23 cellular contexts compared by ENCODE assay signal in the genomic region with DNA sequence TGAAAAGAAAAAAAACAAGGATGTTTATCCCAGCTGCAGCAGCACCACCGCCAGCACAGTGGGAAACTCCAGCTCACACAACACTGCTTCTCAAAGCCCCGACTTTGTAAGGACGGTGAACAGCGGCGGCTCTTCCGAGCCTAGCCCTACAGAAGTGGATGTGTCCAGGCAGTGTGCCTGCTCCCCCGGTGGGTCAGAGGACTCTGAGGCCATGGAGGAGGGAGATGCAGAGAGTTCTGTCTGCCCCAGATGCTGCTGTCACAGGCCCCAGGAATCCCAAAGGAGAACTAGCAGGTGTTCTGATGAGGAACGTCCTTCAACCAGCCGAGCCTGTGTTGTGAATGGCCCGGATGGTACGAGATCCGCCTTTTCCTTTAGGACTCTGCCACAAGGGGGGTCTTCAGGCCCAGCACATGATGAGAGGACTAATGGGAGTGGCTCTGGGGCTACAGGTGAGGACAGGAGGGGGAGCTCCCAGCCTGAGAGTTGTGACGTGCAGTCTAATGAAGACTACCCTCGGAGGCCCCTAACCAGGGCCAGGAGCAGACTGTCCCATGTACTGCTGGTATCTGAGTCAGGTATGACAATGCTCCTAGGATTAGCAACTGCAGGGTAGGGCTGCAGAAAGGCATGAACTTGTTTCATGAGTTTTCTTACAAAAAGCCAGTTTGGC. TPM values are rescaled to one million over a fixed set of nuclear protein-coding genes. Genes with fewer than 3 reads are reported as not detected.
DNase-seq lines count a peak whose midpoint lies in the region; ATAC-seq and TF ChIP-seq lines count a peak whose summit lies in the region.
"Had no signal": no experiment of that assay in that cellular context is flagged by ENCODE, and none has a peak within 500 bp of the region (broad histone marks: within the 10 kb centered on the region; RNA-seq: fewer than 3 reads in every experiment).

No MANE protein-coding gene starts in this region.

- DNase-seq in Right ventricle myocardium superior (no peak), right atrium auricular region (ENCODE audit: low spot score) (no peak), left lobe of liver (ENCODE audit: low spot score) (no peak), upper lobe of right lung (no peak), NCI-H446 treated with DMSO at 0.1 percent for 48 hours (lab: John Stamatoyannopoulos, UW) (no peak)
- DNase-seq in activated naive CD8-positive, alpha-beta T cell treated with anti-CD3 and anti-CD28 coated beads, Interleukin-2, amount 50 U/mL, for 24 hours, result no peak
- DNase-seq: activated B cell treated with CpG ODN at 0.5 μM for 24 hours; activated CD8-positive, alpha-beta memory T cell treated with anti-CD3 and anti-CD28 coated beads, Interleukin-2, amount 50 U/mL, for 48 hours; activated gamma-delta T cell; kidney glomerular epithelial cell; NCI-H1048; NCI-H1694; NCI-H510A treated with DMSO at 0.1 percent for 48 hours; PC-9; sigmoid colon; stomach had no signal

- H3K27ac Mint-ChIP-seq in activated naive CD8-positive, alpha-beta T cell treated with anti-CD3 and anti-CD28 coated beads, Interleukin-2, amount 50 U/mL, for 24 hours, result no peak overlapping the region
- H3K27ac Mint-ChIP-seq: activated B cell treated with CpG ODN at 0.5 μM for 24 hours, B cell, progenitor cell of endocrine pancreas had no signal

- H3K36me3 ChIP-seq in right atrium auricular region (peaks cover 56% of the 10 kb centered on the region), upper lobe of right lung (peaks cover 72% of the 10 kb centered on the region)

- no peaks in the 10 kb centered on the region for H3K9me3 ChIP-seq in right atrium auricular region
- no peaks in the 10 kb centered on the region for H3K9me3 ChIP-seq in upper lobe of right lung
- H3K9me3 ChIP-seq: sigmoid colon, stomach, tibial nerve had no signal

- peaks cover 61% of the 10 kb centered on the region for H3K36me3 Mint-ChIP-seq in activated naive CD8-positive, alpha-beta T cell treated with anti-CD3 and anti-CD28 coated beads, Interleukin-2, amount 50 U/mL, for 24 hours (ENCODE audit: low read depth)

- intact Hi-C loops in Right ventricle myocardium superior (cut with DNase I), result no loop called here
- intact Hi-C loops in upper lobe of right lung (cut with DNase I), result no loop called here

- H3K4me1 Mint-ChIP-seq in activated naive CD8-positive, alpha-beta T cell treated with anti-CD3 and anti-CD28 coated beads, Interleukin-2, amount 50 U/mL, for 24 hours, result peaks cover 14% of the 10 kb centered on the region
- H3K4me1 Mint-ChIP-seq: activated B cell treated with CpG ODN at 0.5 μM for 24 hours, B cell, brain had no signal

- H3K9me3 Mint-ChIP-seq in activated naive CD8-positive, alpha-beta T cell treated with anti-CD3 and anti-CD28 coated beads, Interleukin-2, amount 50 U/mL, for 24 hours, result no peaks in the 10 kb centered on the region
- H3K9me3 Mint-ChIP-seq: activated B cell treated with CpG ODN at 0.5 μM for 24 hours, brain had no signal

- no peak overlapping the region for H3K4me3 Mint-ChIP-seq in activated naive CD8-positive, alpha-beta T cell treated with anti-CD3 and anti-CD28 coated beads, Interleukin-2, amount 50 U/mL, for 24 hours
- H3K4me3 Mint-ChIP-seq: activated B cell treated with CpG ODN at 0.5 μM for 24 hours, B cell, brain had no signal

- peak; percentile 53 for ATAC-seq in Right ventricle myocardium superior (ENCODE audit: poor library complexity)
- peak; percentile 57 for ATAC-seq in activated naive CD8-positive, alpha-beta T cell treated with anti-CD3 and anti-CD28 coated beads, Interleukin-2, amount 50 U/mL, for 24 hours
- peak; percentile 23 for ATAC-seq in left lobe of liver
- ATAC-seq in upper lobe of right lung, result peak; percentile 39
- ATAC-seq in GM19035 (IDR thresholded peaks at IDR 0.05; ENCODE audit: unreplicated experiment), result no peak
- no peak for ATAC-seq in SK-N-SH treated with all-trans-retinoic acid at 6 μM for 48 hours
- ATAC-seq: HepG2 had no signal

- H3K27ac ChIP-seq in right atrium auricular region (no peak overlapping the region), upper lobe of right lung (no peak overlapping the region)
- H3K27ac ChIP-seq: PC-9, sigmoid colon, stomach, tibial nerve had no signal

- H3K4me1 ChIP-seq in right atrium auricular region, result peaks cover 0 to 3% of the 10 kb centered on the region in 2 donors
- H3K4me1 ChIP-seq in upper lobe of right lung, result no peaks in the 10 kb centered on the region
- H3K4me1 ChIP-seq: tibial nerve had no signal

- no peaks in the 10 kb centered on the region for H3K27me3 Mint-ChIP-seq in activated naive CD8-positive, alpha-beta T cell treated with anti-CD3 and anti-CD28 coated beads, Interleukin-2, amount 50 U/mL, for 24 hours
- H3K27me3 Mint-ChIP-seq: activated B cell treated with CpG ODN at 0.5 μM for 24 hours, B cell, brain, progenitor cell of endocrine pancreas had no signal

- TF ChIP-seq CTCF in right atrium auricular region (IDR thresholded peaks at IDR 0.05) (no peak), upper lobe of right lung (IDR thresholded peaks at IDR 0.05) (no peak)

- H3K4me3 ChIP-seq in right atrium auricular region, result no peak overlapping the region
- H3K4me3 ChIP-seq in upper lobe of right lung, result no peak overlapping the region
- H3K4me3 ChIP-seq: PC-9, sigmoid colon, stomach, tibial nerve had no signal

- no peaks in the 10 kb centered on the region for H3K27me3 ChIP-seq in right atrium auricular region
- no peaks in the 10 kb centered on the region for H3K27me3 ChIP-seq in upper lobe of right lung
- H3K27me3 ChIP-seq: sigmoid colon, stomach, tibial nerve had no signal

TF ChIP-seq in SK-N-SH treated with all-trans-retinoic acid at 6 μM for 48 hours, 23 proteins besides CTCF, POLR2A, EP300 and RAD21:
- TF ChIP-seq TOX (CRISPR knock-in tag; IDR thresholded peaks at IDR 0.05; ENCODE audit: borderline replicate concordance) (no peak), PPARA (CRISPR knock-in tag; IDR thresholded peaks at IDR 0.05; ENCODE audit: borderline replicate concordance) (no peak), TCF4 (CRISPR knock-in tag; IDR thresholded peaks at IDR 0.05; ENCODE audit: borderline replicate concordance) (no peak), SNAI2 (CRISPR knock-in tag; IDR thresholded peaks at IDR 0.05) (no peak), OSR1 (CRISPR knock-in tag; IDR thresholded peaks at IDR 0.05) (no peak)
- TF ChIP-seq, protein P1, sequence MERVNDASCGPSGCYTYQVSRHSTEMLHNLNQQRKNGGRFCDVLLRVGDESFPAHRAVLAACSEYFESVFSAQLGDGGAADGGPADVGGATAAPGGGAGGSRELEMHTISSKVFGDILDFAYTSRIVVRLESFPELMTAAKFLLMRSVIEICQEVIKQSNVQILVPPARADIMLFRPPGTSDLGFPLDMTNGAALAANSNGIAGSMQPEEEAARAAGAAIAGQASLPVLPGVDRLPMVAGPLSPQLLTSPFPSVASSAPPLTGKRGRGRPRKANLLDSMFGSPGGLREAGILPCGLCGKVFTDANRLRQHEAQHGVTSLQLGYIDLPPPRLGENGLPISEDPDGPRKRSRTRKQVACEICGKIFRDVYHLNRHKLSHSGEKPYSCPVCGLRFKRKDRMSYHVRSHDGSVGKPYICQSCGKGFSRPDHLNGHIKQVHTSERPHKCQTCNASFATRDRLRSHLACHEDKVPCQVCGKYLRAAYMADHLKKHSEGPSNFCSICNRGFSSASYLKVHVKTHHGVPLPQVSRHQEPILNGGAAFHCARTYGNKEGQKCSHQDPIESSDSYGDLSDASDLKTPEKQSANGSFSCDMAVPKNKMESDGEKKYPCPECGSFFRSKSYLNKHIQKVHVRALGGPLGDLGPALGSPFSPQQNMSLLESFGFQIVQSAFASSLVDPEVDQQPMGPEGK (CRISPR knock-in tag; IDR thresholded peaks at IDR 0.05; ENCODE audit: borderline replicate concordance), result no peak

RNA-seq across cellular contexts. Expression of a gene that starts 43.7 kb away (rescaled TPM):
- total RNA-seq in Right ventricle myocardium superior (28.9 TPM), right atrium auricular region (10 to 100 TPM; 32.2 to 36.7 TPM), left lobe of liver (23.9 TPM), upper lobe of right lung (67.1 TPM)

Comparison
In these comparisons a context has a peak if more than half of its experiments do, and no peak if none do; other contexts are left out.
1. ATAC-seq: peak in Right ventricle myocardium superior (single experiment), activated naive CD8-positive, alpha-beta T cell treated with anti-CD3 and anti-CD28 coated beads, Interleukin-2, amount 50 U/mL, for 24 hours (single experiment), left lobe of liver (single experiment) and upper lobe of right lung (single experiment); none in GM19035 (single experiment) and SK-N-SH treated with all-trans-retinoic acid at 6 μM for 48 hours (single experiment).